16 cellular contexts compared by ENCODE assay signal in the genomic region with DNA sequence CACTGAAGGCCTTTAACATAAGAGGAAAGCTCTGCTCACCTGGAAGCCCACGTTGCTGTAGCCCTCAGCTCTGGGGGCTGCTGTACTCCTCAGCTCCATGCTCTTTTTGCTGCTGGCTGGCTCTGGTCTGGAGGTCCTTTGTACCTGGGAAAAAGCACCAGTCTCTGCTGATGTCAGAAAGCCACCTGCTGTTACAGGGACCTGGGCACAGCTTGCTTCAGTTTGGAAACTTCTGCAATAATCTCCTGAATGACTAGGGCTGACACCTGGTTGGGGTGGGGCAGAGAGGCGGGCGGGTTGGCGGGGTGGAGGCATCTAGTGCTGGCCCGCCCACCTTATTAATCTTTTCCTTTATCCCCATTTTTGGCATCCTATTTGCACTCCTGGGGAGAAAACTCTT. TPM values are rescaled to one million over a fixed set of nuclear protein-coding genes. Genes with fewer than 3 reads are reported as not detected.
DNase-seq lines count a peak whose midpoint lies in the region; ATAC-seq, FAIRE-seq and TF ChIP-seq lines count a peak whose summit lies in the region.
"Had no signal": no experiment of that assay in that cellular context is flagged by ENCODE, and none has a peak within 500 bp of the region (broad histone marks: within the 10 kb centered on the region; RNA-seq: fewer than 3 reads in every experiment).

A gene with protein sequence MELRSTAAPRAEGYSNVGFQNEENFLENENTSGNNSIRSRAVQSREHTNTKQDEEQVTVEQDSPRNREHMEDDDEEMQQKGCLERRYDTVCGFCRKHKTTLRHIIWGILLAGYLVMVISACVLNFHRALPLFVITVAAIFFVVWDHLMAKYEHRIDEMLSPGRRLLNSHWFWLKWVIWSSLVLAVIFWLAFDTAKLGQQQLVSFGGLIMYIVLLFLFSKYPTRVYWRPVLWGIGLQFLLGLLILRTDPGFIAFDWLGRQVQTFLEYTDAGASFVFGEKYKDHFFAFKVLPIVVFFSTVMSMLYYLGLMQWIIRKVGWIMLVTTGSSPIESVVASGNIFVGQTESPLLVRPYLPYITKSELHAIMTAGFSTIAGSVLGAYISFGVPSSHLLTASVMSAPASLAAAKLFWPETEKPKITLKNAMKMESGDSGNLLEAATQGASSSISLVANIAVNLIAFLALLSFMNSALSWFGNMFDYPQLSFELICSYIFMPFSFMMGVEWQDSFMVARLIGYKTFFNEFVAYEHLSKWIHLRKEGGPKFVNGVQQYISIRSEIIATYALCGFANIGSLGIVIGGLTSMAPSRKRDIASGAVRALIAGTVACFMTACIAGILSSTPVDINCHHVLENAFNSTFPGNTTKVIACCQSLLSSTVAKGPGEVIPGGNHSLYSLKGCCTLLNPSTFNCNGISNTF (minus strand): TSS at position 224 of the 400 bp plus-strand sequence. CDS start 125 bp downstream, at position 99.

- H3K9me3 ChIP-seq in HUES48 (ENCODE audit: control insufficient read depth, insufficient read depth, low read length), result no peaks in the 10 kb centered on the region
- H3K9me3 ChIP-seq in body of pancreas, result no peaks in the 10 kb centered on the region
- no peaks in the 10 kb centered on the region for H3K9me3 ChIP-seq in left ventricle myocardium inferior (replicated peaks)
- H3K9me3 ChIP-seq in pancreas, result no peaks in the 10 kb centered on the region

- H3K27me3 ChIP-seq in HUES48 (ENCODE audit: control insufficient read depth, insufficient read depth, low read length) (no peaks in the 10 kb centered on the region), body of pancreas (no peaks in the 10 kb centered on the region), left ventricle myocardium inferior (ENCODE audit: low read depth) (no peaks in the 10 kb centered on the region), pancreas (no peaks in the 10 kb centered on the region)

- no peak within 1 kb of the TSS for H3K27ac Mint-ChIP-seq in activated CD8-positive, alpha-beta T cell treated with anti-CD3 and anti-CD28 coated beads, Interleukin-2, amount 10 ng/mL, durations not matched to agents 7 days and 5 days
- no peak within 1 kb of the TSS for H3K27ac Mint-ChIP-seq in activated T-cell treated with anti-CD3 and anti-CD28 coated beads, Interleukin-2, amount 50 U/mL, for 72 hours
- H3K27ac Mint-ChIP-seq: activated T-helper 17 cell treated with anti-CD3 and anti-CD28 coated beads, Interleukin-2, amount 50 U/mL, for 72 hours; dendritic cell treated with granulocyte-macrophage colony-stimulating factor and Interleukin-4, amounts not matched to agents 40 ng/mL and 50 ng/mL, for 4 days; stimulated activated effector memory CD8-positive, alpha-beta T cell treated with anti-CD3 and anti-CD28 coated beads, Interleukin-12 subunit alpha, Interleukin-12 subunit beta, amount 100 ng/mL, for 72 hours had no signal

- peaks cover 11% of the 10 kb centered on the region for H3K4me1 ChIP-seq in HUES48 (ENCODE audit: control insufficient read depth, insufficient read depth, low read length)
- no peaks in the 10 kb centered on the region for H3K4me1 ChIP-seq in body of pancreas
- H3K4me1 ChIP-seq in left ventricle myocardium inferior, result peaks cover 36% of the 10 kb centered on the region
- no peaks in the 10 kb centered on the region for H3K4me1 ChIP-seq in pancreas

- intact Hi-C loops in body of pancreas (cut with DNase I), result no loop called here
- intact Hi-C loops in left ventricle myocardium inferior (cut with micrococcal nuclease), result no loop called here
- intact Hi-C loops in pancreas (cut with DNase I), result no loop called here

- no peak within 1 kb of the TSS for H3K9ac ChIP-seq in HUES48 (ENCODE audit: low read depth, low read length)

- H3K27ac ChIP-seq in HUES48 (ENCODE audit: low read depth, low read length) (peak within 1 kb of the TSS; percentile 53), body of pancreas (peak within 1 kb of the TSS; percentile 15 to 82 (median 72)), left ventricle myocardium inferior (replicated peaks) (peak within 1 kb of the TSS; percentile 80), pancreas (peak within 1 kb of the TSS; percentile 31 to 84 (median 62))

- H3K27me3 Mint-ChIP-seq in activated CD8-positive, alpha-beta T cell treated with anti-CD3 and anti-CD28 coated beads, Interleukin-2, amount 10 ng/mL, durations not matched to agents 7 days and 5 days (ENCODE audit: low read depth), result peaks cover 9% of the 10 kb centered on the region
- H3K27me3 Mint-ChIP-seq in activated T-cell treated with anti-CD3 and anti-CD28 coated beads, Interleukin-2, amount 50 U/mL, for 72 hours (ENCODE audit: low read depth), result no peaks in the 10 kb centered on the region
- H3K27me3 Mint-ChIP-seq: dendritic cell treated with granulocyte-macrophage colony-stimulating factor and Interleukin-4, amounts not matched to agents 40 ng/mL and 50 ng/mL, for 4 days had no signal

- ATAC-seq in body of pancreas, result peak; percentile 84
- ATAC-seq in pancreas, result peak; percentile 60 to 85 (median 82)
- ATAC-seq in activated CD8-positive, alpha-beta T cell treated with anti-CD3 and anti-CD28 coated beads, Interleukin-2, amount 10 ng/mL, durations not matched to agents 7 days and 5 days, result no peak
- ATAC-seq in GM21723 (IDR thresholded peaks at IDR 0.05; ENCODE audit: unreplicated experiment), result no peak
- no peak for ATAC-seq in activated T-cell treated with anti-CD3 and anti-CD28 coated beads, Interleukin-2, amount 50 U/mL, for 72 hours (replicated peaks in 1 of 2)
- ATAC-seq: activated T-helper 17 cell treated with anti-CD3 and anti-CD28 coated beads, Interleukin-2, amount 50 U/mL, for 72 hours; sciatic nerve; stimulated activated effector memory CD8-positive, alpha-beta T cell treated with anti-CD3 and anti-CD28 coated beads, Interleukin-12 subunit alpha, Interleukin-12 subunit beta, amount 100 ng/mL, for 72 hours had no signal

- no peaks in the 10 kb centered on the region for H3K36me3 Mint-ChIP-seq in activated CD8-positive, alpha-beta T cell treated with anti-CD3 and anti-CD28 coated beads, Interleukin-2, amount 10 ng/mL, durations not matched to agents 7 days and 5 days (ENCODE audit: low read depth)
- H3K36me3 Mint-ChIP-seq in activated T-cell treated with anti-CD3 and anti-CD28 coated beads, Interleukin-2, amount 50 U/mL, for 72 hours (ENCODE audit: insufficient read depth in 2 of 2), result no peaks in the 10 kb centered on the region
- H3K36me3 Mint-ChIP-seq: stimulated activated effector memory CD8-positive, alpha-beta T cell treated with anti-CD3 and anti-CD28 coated beads, Interleukin-12 subunit alpha, Interleukin-12 subunit beta, amount 100 ng/mL, for 72 hours had no signal

- POLR2A ChIA-PET in activated CD8-positive, alpha-beta T cell treated with anti-CD3 and anti-CD28 coated beads, Interleukin-2, amount 10 ng/mL, durations not matched to agents 7 days and 5 days (lab: Charles Lee), result no interaction called here

- H3K4me3 ChIP-seq in HUES48 (ENCODE audit: low read depth, low read length) (no peak within 1 kb of the TSS), body of pancreas (no peak within 1 kb of the TSS), left ventricle myocardium inferior (no peak within 1 kb of the TSS), pancreas (peak within 1 kb of the TSS in 3 of 4 donors; percentile 8 to 38 (median 11))

- WGBS in body of pancreas, 2 donors, result 13 to 59% methylated on average over 5 of the region's 5 CpGs
- 33 to 39% methylated on average over 5 of the region's 5 CpGs for WGBS in pancreas, 2 donors

- H3K4me3 Mint-ChIP-seq in activated CD8-positive, alpha-beta T cell treated with anti-CD3 and anti-CD28 coated beads, Interleukin-2, amount 10 ng/mL, durations not matched to agents 7 days and 5 days, result no peak within 1 kb of the TSS
- H3K4me3 Mint-ChIP-seq in activated T-cell treated with anti-CD3 and anti-CD28 coated beads, Interleukin-2, amount 50 U/mL, for 72 hours, result no peak within 1 kb of the TSS
- H3K4me3 Mint-ChIP-seq: activated T-helper 17 cell treated with anti-CD3 and anti-CD28 coated beads, Interleukin-2, amount 50 U/mL, for 72 hours; dendritic cell treated with granulocyte-macrophage colony-stimulating factor and Interleukin-4, amounts not matched to agents 40 ng/mL and 50 ng/mL, for 4 days; stimulated activated effector memory CD8-positive, alpha-beta T cell treated with anti-CD3 and anti-CD28 coated beads, Interleukin-12 subunit alpha, Interleukin-12 subunit beta, amount 100 ng/mL, for 72 hours had no signal

- DNase-seq in body of pancreas (peak; percentile 42 to 57 (median 56)), left ventricle myocardium inferior (no peak), pancreas (peak in 4 of 6 donors; percentile 40 to 47 (median 42)), 8988T (no peak)
- no peak for DNase-seq in activated CD8-positive, alpha-beta T cell treated with anti-CD3 and anti-CD28 coated beads, Interleukin-2, amount 10 ng/mL, durations not matched to agents 7 days and 5 days
- no peak for DNase-seq in activated T-cell treated with anti-CD3 and anti-CD28 coated beads, Interleukin-2, amount 50 U/mL, for 72 hours
- DNase-seq: amniotic stem cell, DMS 273 treated with DMSO at 0.1 percent for 48 hours, NCI-H2107 had no signal

- H3K4me1 Mint-ChIP-seq in activated CD8-positive, alpha-beta T cell treated with anti-CD3 and anti-CD28 coated beads, Interleukin-2, amount 10 ng/mL, durations not matched to agents 7 days and 5 days (ENCODE audit: low read depth), result no peaks in the 10 kb centered on the region
- H3K4me1 Mint-ChIP-seq in activated T-cell treated with anti-CD3 and anti-CD28 coated beads, Interleukin-2, amount 50 U/mL, for 72 hours (ENCODE audit: low read depth), result no peaks in the 10 kb centered on the region
- H3K4me1 Mint-ChIP-seq: activated T-helper 17 cell treated with anti-CD3 and anti-CD28 coated beads, Interleukin-2, amount 50 U/mL, for 72 hours; stimulated activated effector memory CD8-positive, alpha-beta T cell treated with anti-CD3 and anti-CD28 coated beads, Interleukin-12 subunit alpha, Interleukin-12 subunit beta, amount 100 ng/mL, for 72 hours had no signal

- CTCF ChIA-PET in activated CD8-positive, alpha-beta T cell treated with anti-CD3 and anti-CD28 coated beads, Interleukin-2, amount 10 ng/mL, durations not matched to agents 7 days and 5 days (lab: Charles Lee), result no interaction called here

- no peak for FAIRE-seq in pancreas (lab: Jason Lieb, UNC)

- H3K36me3 ChIP-seq in HUES48 (ENCODE audit: control insufficient read depth, insufficient read depth, low read length), result no peaks in the 10 kb centered on the region
- H3K36me3 ChIP-seq in body of pancreas (replicated peaks in 1 of 2; ENCODE audit: insufficient read depth in 1 of 2, low read depth in 2 of 2), result no peaks in the 10 kb centered on the region
- H3K36me3 ChIP-seq in left ventricle myocardium inferior, result no peaks in the 10 kb centered on the region
- no peaks in the 10 kb centered on the region for H3K36me3 ChIP-seq in pancreas

- TF ChIP-seq CTCF in body of pancreas (IDR thresholded peaks at IDR 0.05) (no peak), left ventricle myocardium inferior (IDR thresholded peaks at IDR 0.05; ENCODE audit: borderline replicate concordance) (no peak), pancreas (IDR thresholded peaks at IDR 0.05) (no peak)

- no peaks in the 10 kb centered on the region for H3K9me3 Mint-ChIP-seq in activated CD8-positive, alpha-beta T cell treated with anti-CD3 and anti-CD28 coated beads, Interleukin-2, amount 10 ng/mL, durations not matched to agents 7 days and 5 days (ENCODE audit: insufficient read depth)
- no peaks in the 10 kb centered on the region for H3K9me3 Mint-ChIP-seq in activated T-cell treated with anti-CD3 and anti-CD28 coated beads, Interleukin-2, amount 50 U/mL, for 72 hours
- H3K9me3 Mint-ChIP-seq: activated T-helper 17 cell treated with anti-CD3 and anti-CD28 coated beads, Interleukin-2, amount 50 U/mL, for 72 hours; dendritic cell treated with granulocyte-macrophage colony-stimulating factor and Interleukin-4, amounts not matched to agents 40 ng/mL and 50 ng/mL, for 4 days; stimulated activated effector memory CD8-positive, alpha-beta T cell treated with anti-CD3 and anti-CD28 coated beads, Interleukin-12 subunit alpha, Interleukin-12 subunit beta, amount 100 ng/mL, for 72 hours had no signal

- peak in 2 of 3 donors; percentile 71 to 74 for TF ChIP-seq POLR2A in body of pancreas (IDR thresholded peaks at IDR 0.05)

RNA-seq across cellular contexts. Expression of the gene that starts here (rescaled TPM):
- 1 to 10 TPM; 4.3 to 8.0 TPM for total RNA-seq in body of pancreas
- 0.16 TPM for total RNA-seq in left ventricle myocardium inferior
- 10 to 100 TPM in 2 of 6 donors, 1 to 10 TPM in 4; 5.7 to 17.2 (median 7.9) TPM for total RNA-seq in pancreas
- 10 to 100 TPM in 1 of 2 donors, 1 to 10 TPM in 1; 6.8 to 10.4 TPM for polyA plus RNA-seq in pancreas
- not detected for total RNA-seq in activated CD8-positive, alpha-beta T cell treated with anti-CD3 and anti-CD28 coated beads, Interleukin-2, amount 10 ng/mL, durations not matched to agents 7 days and 5 days
- 1 to 10 TPM; 1.5 to 1.7 TPM for total RNA-seq in activated T-cell treated with anti-CD3 and anti-CD28 coated beads, Interleukin-2, amount 50 U/mL, for 72 hours
- total RNA-seq: SK-MEL-5 had no signal

Comparison
In these comparisons a context has a peak if more than half of its experiments do, and no peak if none do; other contexts are left out.
1. H3K4me3 ChIP-seq: peak in pancreas (3 of 4); none in HUES48 (single experiment), body of pancreas (0 of 2) and left ventricle myocardium inferior (single experiment).
2. ATAC-seq: peak in body of pancreas (single experiment) and pancreas (4 of 4); none in activated CD8-positive, alpha-beta T cell treated with anti-CD3 and anti-CD28 coated beads, Interleukin-2, amount 10 ng/mL, durations not matched to agents 7 days and 5 days (single experiment), GM21723 (single experiment) and activated T-cell treated with anti-CD3 and anti-CD28 coated beads, Interleukin-2, amount 50 U/mL, for 72 hours (0 of 2).
3. DNase-seq: peak in body of pancreas (4 of 4) and pancreas (4 of 6); none in left ventricle myocardium inferior (single experiment), 8988T (single experiment), activated CD8-positive, alpha-beta T cell treated with anti-CD3 and anti-CD28 coated beads, Interleukin-2, amount 10 ng/mL, durations not matched to agents 7 days and 5 days (single experiment) and activated T-cell treated with anti-CD3 and anti-CD28 coated beads, Interleukin-2, amount 50 U/mL, for 72 hours (0 of 2).
4. Peak in every context shown above with its lines, with median percentiles within 50 percentile points of each other: H3K27ac ChIP-seq.